14 cellular contexts compared by ENCODE assay signal in the genomic region with DNA sequence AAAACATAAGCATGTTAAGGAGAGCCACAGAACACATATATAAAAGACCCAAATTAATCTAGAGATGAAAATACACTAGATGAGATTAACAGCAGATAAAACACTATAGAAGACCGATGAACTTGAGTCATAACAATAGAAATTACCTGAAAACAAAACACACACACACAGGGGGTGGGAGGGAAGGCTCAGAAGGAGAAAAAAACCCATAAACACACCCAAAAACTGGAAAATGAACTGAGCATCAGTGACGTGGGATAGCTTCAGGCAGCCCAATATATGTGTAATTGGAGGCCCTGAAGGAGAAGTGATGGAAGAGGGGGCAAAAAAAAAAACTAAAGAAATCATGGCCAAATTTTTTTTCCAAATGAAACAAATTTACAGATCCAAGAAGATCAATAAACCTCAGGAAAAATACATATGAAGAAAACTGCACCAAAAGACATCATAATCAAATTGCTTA. TPM values are rescaled to one million over a fixed set of nuclear protein-coding genes. Genes with fewer than 3 reads are reported as not detected.
DNase-seq lines count a peak whose midpoint lies in the region; ATAC-seq and TF ChIP-seq lines count a peak whose summit lies in the region.
"Had no signal": no experiment of that assay in that cellular context is flagged by ENCODE, and none has a peak within 500 bp of the region (broad histone marks: within the 10 kb centered on the region; RNA-seq: fewer than 3 reads in every experiment).

No MANE protein-coding gene starts in this region.

- peak; percentile 28 for ATAC-seq in GM21717 (IDR thresholded peaks at IDR 0.05; ENCODE audit: unreplicated experiment)
- no peak for ATAC-seq in naive thymus-derived CD4-positive, alpha-beta T cell
- ATAC-seq in HG03139 (IDR thresholded peaks at IDR 0.05; ENCODE audit: unreplicated experiment), result no peak
- ATAC-seq: A549, PC-3 had no signal

- no peaks in the 10 kb centered on the region for H3K27me3 Mint-ChIP-seq in activated CD4-positive, alpha-beta T cell treated with anti-CD3 and anti-CD28 coated beads, Interleukin-2, amount 10 ng/mL, durations not matched to agents 24 days and 14 days
- H3K27me3 Mint-ChIP-seq in IgD-negative memory B cell (no peaks in the 10 kb centered on the region), mesothelial cell of epicardium (ENCODE audit: low read depth) (no peaks in the 10 kb centered on the region)
- H3K27me3 Mint-ChIP-seq in naive thymus-derived CD4-positive, alpha-beta T cell, result no peaks in the 10 kb centered on the region

- H3K27me3 ChIP-seq in naive thymus-derived CD4-positive, alpha-beta T cell (ENCODE audit: control insufficient read depth in 2 of 2, insufficient read depth in 2 of 2, low read length in 2 of 2), result no peaks in the 10 kb centered on the region

- CTCF ChIA-PET in naive thymus-derived CD4-positive, alpha-beta T cell (lab: Charles Lee), result no interaction called here

- DNase-seq in activated CD4-positive, alpha-beta T cell treated with anti-CD3 and anti-CD28 coated beads, Interleukin-2, amount 10 ng/mL, durations not matched to agents 24 days and 14 days, result no peak
- no peak for DNase-seq in activated CD4-positive, alpha-beta T cell treated with anti-CD3 and anti-CD28 coated beads, Interleukin-2, amount 50 U/mL, for 4 hours
- DNase-seq in naive thymus-derived CD4-positive, alpha-beta T cell, result no peak
- no peak for DNase-seq in NAMALWA (ENCODE audit: low spot score)
- DNase-seq in mesothelial cell of epicardium (ENCODE audit: low spot score in 2 of 2, unreplicated experiment in 2 of 2), result no peak
- DNase-seq: anterior cingulate cortex, EL, endodermal cell, NCI-H1417 treated with DMSO at 0.1 percent for 48 hours, PC-3 had no signal

- peaks cover 0 to 19% (median 14%) of the 10 kb centered on the region in 3 experiments for H3K36me3 ChIP-seq in naive thymus-derived CD4-positive, alpha-beta T cell (ENCODE audit: control insufficient read depth in 2 of 3, insufficient read depth in 3 of 3, low read length in 3 of 3)

- no peak overlapping the region for H3K27ac ChIP-seq in naive thymus-derived CD4-positive, alpha-beta T cell (ENCODE audit: low read depth, low read length)
- H3K27ac ChIP-seq: A549 had no signal

- intact Hi-C loops in activated CD4-positive, alpha-beta T cell treated with anti-CD3 and anti-CD28 coated beads, Interleukin-2, amount 10 ng/mL, durations not matched to agents 24 days and 14 days (cut with micrococcal nuclease), result no loop called here
- intact Hi-C loops in naive thymus-derived CD4-positive, alpha-beta T cell (cut with micrococcal nuclease), result loop anchor here in 1 of 2 donors (1.0 kb wide), 1 partner anchor 31 kb away; no protein-coding TSS in a partner anchor

- peak overlapping the region; percentile 58 for H3K27ac Mint-ChIP-seq in activated CD4-positive, alpha-beta T cell treated with anti-CD3 and anti-CD28 coated beads, Interleukin-2, amount 10 ng/mL, durations not matched to agents 24 days and 14 days
- H3K27ac Mint-ChIP-seq in IgD-negative memory B cell (peak overlapping the region; percentile 16 to 90 (median 47)), mesothelial cell of epicardium (no peak overlapping the region)
- peak overlapping the region; percentile 20 to 83 (median 64) for H3K27ac Mint-ChIP-seq in naive thymus-derived CD4-positive, alpha-beta T cell
- H3K27ac Mint-ChIP-seq: endodermal cell had no signal

- H3K4me3 ChIP-seq in naive thymus-derived CD4-positive, alpha-beta T cell (ENCODE audit: low read length), result no peak overlapping the region
- H3K4me3 ChIP-seq: A549 had no signal

- peaks cover 43% of the 10 kb centered on the region for H3K4me1 Mint-ChIP-seq in activated CD4-positive, alpha-beta T cell treated with anti-CD3 and anti-CD28 coated beads, Interleukin-2, amount 10 ng/mL, durations not matched to agents 24 days and 14 days
- H3K4me1 Mint-ChIP-seq in IgD-negative memory B cell (peaks cover 22 to 34% (median 24%) of the 10 kb centered on the region in 3 donors), mesothelial cell of epicardium (no peaks in the 10 kb centered on the region)
- H3K4me1 Mint-ChIP-seq in naive thymus-derived CD4-positive, alpha-beta T cell, result peaks cover 30 to 75% (median 60%) of the 10 kb centered on the region in 7 donors

- H3K9me3 ChIP-seq in naive thymus-derived CD4-positive, alpha-beta T cell (ENCODE audit: control insufficient read depth in 2 of 3, low read length in 3 of 3), result no peaks in the 10 kb centered on the region

- POLR2A ChIA-PET in naive thymus-derived CD4-positive, alpha-beta T cell (lab: Charles Lee), result interaction anchor here (1.2 kb wide), 1 partner anchor 12 kb away, joined by 4 read pairs; a partner anchor contains a TSS

- TF ChIP-seq CTCF in mesothelial cell of epicardium (IDR thresholded peaks at IDR 0.05; ENCODE audit: unreplicated experiment), result no peak

- H3K36me3 Mint-ChIP-seq in activated CD4-positive, alpha-beta T cell treated with anti-CD3 and anti-CD28 coated beads, Interleukin-2, amount 10 ng/mL, durations not matched to agents 24 days and 14 days (ENCODE audit: low read depth), result peaks cover 64% of the 10 kb centered on the region
- H3K36me3 Mint-ChIP-seq in IgD-negative memory B cell (peaks cover 14% of the 10 kb centered on the region), mesothelial cell of epicardium (peaks cover 52% of the 10 kb centered on the region)
- H3K36me3 Mint-ChIP-seq in naive thymus-derived CD4-positive, alpha-beta T cell, result peaks cover 12 to 79% (median 50%) of the 10 kb centered on the region in 5 donors

- peaks cover 0 to 10% of the 10 kb centered on the region in 2 donors for H3K4me1 ChIP-seq in naive thymus-derived CD4-positive, alpha-beta T cell (ENCODE audit: control insufficient read depth in 2 of 2, insufficient read depth in 2 of 2, low read length in 2 of 2)
- H3K4me1 ChIP-seq: A549 had no signal

- H3K4me3 Mint-ChIP-seq in activated CD4-positive, alpha-beta T cell treated with anti-CD3 and anti-CD28 coated beads, Interleukin-2, amount 10 ng/mL, durations not matched to agents 24 days and 14 days, result no peak overlapping the region
- peak overlapping the region; percentile 3 to 79 (median 60) for H3K4me3 Mint-ChIP-seq in IgD-negative memory B cell
- H3K4me3 Mint-ChIP-seq in naive thymus-derived CD4-positive, alpha-beta T cell, result peak overlapping the region in 8 of 10 donors; percentile 3 to 59 (median 30)
- no peak overlapping the region for H3K4me3 Mint-ChIP-seq in mesothelial cell of epicardium
- H3K4me3 Mint-ChIP-seq: endodermal cell had no signal

- peaks cover 9% of the 10 kb centered on the region for H3K9me3 Mint-ChIP-seq in activated CD4-positive, alpha-beta T cell treated with anti-CD3 and anti-CD28 coated beads, Interleukin-2, amount 10 ng/mL, durations not matched to agents 24 days and 14 days
- H3K9me3 Mint-ChIP-seq in IgD-negative memory B cell (no peaks in the 10 kb centered on the region), mesothelial cell of epicardium (peaks cover 19% of the 10 kb centered on the region)
- peaks cover 0 to 6% (median 2%) of the 10 kb centered on the region in 11 donors for H3K9me3 Mint-ChIP-seq in naive thymus-derived CD4-positive, alpha-beta T cell

RNA-seq across cellular contexts. Expression of a gene that starts 11.4 kb away (rescaled TPM):
- total RNA-seq in activated CD4-positive, alpha-beta T cell treated with anti-CD3 and anti-CD28 coated beads, Interleukin-2, amount 10 ng/mL, durations not matched to agents 24 days and 14 days, result 41.8 and 43.8 TPM in 2 replicates
- polyA plus RNA-seq in IgD-negative memory B cell, result 92.4 TPM
- total RNA-seq in naive thymus-derived CD4-positive, alpha-beta T cell, result 10 to 100 TPM; 25.0 to 46.0 (median 40.5) TPM
- 10 to 100 TPM; 74.1 to 88.4 TPM for polyA plus RNA-seq in naive thymus-derived CD4-positive, alpha-beta T cell
- total RNA-seq in mesothelial cell of epicardium, result 35.2 to 36.0 TPM (median 35.4 TPM) in 3 replicates

RNA-seq across cellular contexts. Expression of a gene that starts 56.0 kb away (rescaled TPM):
- 25.7 and 28.1 TPM in 2 replicates for total RNA-seq in activated CD4-positive, alpha-beta T cell treated with anti-CD3 and anti-CD28 coated beads, Interleukin-2, amount 10 ng/mL, durations not matched to agents 24 days and 14 days
- 90.2 TPM for polyA plus RNA-seq in IgD-negative memory B cell
- total RNA-seq in naive thymus-derived CD4-positive, alpha-beta T cell, result 10 to 100 TPM; 21.4 to 59.4 (median 48.3) TPM
- polyA plus RNA-seq in naive thymus-derived CD4-positive, alpha-beta T cell, result 100 to 1,000 TPM in 1 of 2 donors, 10 to 100 TPM in 1; 91.2 to 119 TPM
- 126 to 130 TPM (median 126 TPM) in 3 replicates for total RNA-seq in mesothelial cell of epicardium

Comparison
In these comparisons a context has a peak if more than half of its experiments do, and no peak if none do; other contexts are left out.
1. H3K4me3 Mint-ChIP-seq: peak in IgD-negative memory B cell (4 of 4) and naive thymus-derived CD4-positive, alpha-beta T cell (8 of 10); none in activated CD4-positive, alpha-beta T cell treated with anti-CD3 and anti-CD28 coated beads, Interleukin-2, amount 10 ng/mL, durations not matched to agents 24 days and 14 days (single experiment) and mesothelial cell of epicardium (single experiment).